7 cellular contexts compared by ENCODE assay signal in the genomic region with DNA sequence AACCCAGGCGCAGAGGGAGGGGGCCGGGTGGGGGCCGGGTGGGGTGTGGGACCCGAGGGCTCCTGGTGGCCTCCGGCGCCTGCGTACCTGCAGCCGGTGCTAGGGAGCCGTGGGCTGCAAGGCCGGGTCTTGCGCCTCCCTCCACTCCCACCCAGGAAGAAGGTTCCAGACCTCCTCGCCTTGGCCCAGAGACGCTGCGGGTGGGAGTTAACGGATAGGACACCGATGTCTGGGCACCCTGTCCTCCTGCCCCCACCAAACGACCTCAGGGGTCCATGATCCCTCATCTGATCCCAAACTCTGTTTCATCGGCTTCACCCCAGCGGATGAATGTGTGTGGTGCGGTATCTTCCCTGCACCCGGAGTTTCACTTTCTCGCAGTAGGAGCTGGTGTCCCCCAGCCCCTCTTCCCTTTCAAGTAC. TPM values are rescaled to one million over a fixed set of nuclear protein-coding genes. Genes with fewer than 3 reads are reported as not detected.
DNase-seq lines count a peak whose midpoint lies in the region; ATAC-seq and TF ChIP-seq lines count a peak whose summit lies in the region.

No MANE protein-coding gene starts in this region.

- H3K27ac Mint-ChIP-seq in progenitor cell of endocrine pancreas: no peak overlapping the region

- H3K36me3 ChIP-seq in SK-N-SH (replicated peaks in 1 of 2; ENCODE audit: control insufficient read depth in 1 of 2, insufficient read depth in 2 of 2, low read length in 1 of 2): no peaks in the 10 kb centered on the region

- H3K4me1 Mint-ChIP-seq in progenitor cell of endocrine pancreas (ENCODE audit: low read depth): peaks cover 14% of the 10 kb centered on the region

- H3K9me2 ChIP-seq in SK-N-SH: no peaks in the 10 kb centered on the region

- H3K79me2 ChIP-seq in SK-N-SH (ENCODE audit: insufficient read depth): no peaks in the 10 kb centered on the region

- POLR2A ChIA-PET in SK-N-SH (lab: Yijun Ruan, JAX): no interaction called here

- TF ChIP-seq RAD21 in SK-N-SH (IDR thresholded peaks at IDR 0.05; ENCODE audit: low read length): no peak

- no peak for TF ChIP-seq EP300 in SK-N-SH (IDR thresholded peaks at IDR 0.05; ENCODE audit: borderline replicate concordance in 1 of 2, low read depth in 1 of 2, low read length in 1 of 2)

- ATAC-seq in activated CD4-positive, CD25-positive, alpha-beta regulatory T cell treated with anti-CD3 and anti-CD28 coated beads, Interleukin-2, amount 50 U/mL, for 24 hours: no peak

- H3K4me3 ChIP-seq in SK-N-SH (ENCODE audit: low read depth in 2 of 2, low read length in 1 of 2) (peak overlapping the region; percentile 47 to 63), fibroblast of villous mesenchyme (ENCODE audit: low read depth, low read length) (peak overlapping the region; percentile 85)

- 5% methylated on average over 5 of the region's 22 CpGs for WGBS in SK-N-SH (ENCODE audit: low lambda C conversion rate)

- H3K27me3 Mint-ChIP-seq in progenitor cell of endocrine pancreas: peaks cover 85% of the 10 kb centered on the region

- H4K20me1 ChIP-seq in SK-N-SH (ENCODE audit: insufficient read depth): peaks cover 12% of the 10 kb centered on the region; the same call in 1 of the 2 replicates

- H3K27me3 ChIP-seq in SK-N-SH (ENCODE audit: insufficient read depth): peaks cover 77% of the 10 kb centered on the region

- DNase-seq in H4 (ENCODE audit: low spot score): peak; percentile 38
- DNase-seq in SK-N-SH: no peak
- DNase-seq in fibroblast of villous mesenchyme (ENCODE audit: low read depth): peak; percentile 51
- DNase-seq in progenitor cell of endocrine pancreas (ENCODE audit: low spot score, unreplicated experiment): no peak
- DNase-seq in NCI-H748 treated with DMSO at 0.1 percent for 48 hours (lab: John Stamatoyannopoulos, UW): no peak
- no peak for DNase-seq in KG1 (lab: John Stamatoyannopoulos, UW)

- H3K9me3 ChIP-seq in SK-N-SH: no peaks in the 10 kb centered on the region

- peaks cover 0 to 8% of the 10 kb centered on the region in 2 experiments; a peak in 1 of 4 replicates for H3K4me1 ChIP-seq in SK-N-SH (ENCODE audit: control insufficient read depth in 1 of 2, insufficient read depth in 2 of 2, low read depth in 1 of 2, low read length in 1 of 2)

- H2AFZ ChIP-seq in SK-N-SH (ENCODE audit: low read depth): peak overlapping the region; percentile 72; the same call in 1 of the 2 replicates

- no peaks in the 10 kb centered on the region for H3K9me3 Mint-ChIP-seq in progenitor cell of endocrine pancreas (ENCODE audit: low read depth)

- H3K9ac ChIP-seq in SK-N-SH: no peak overlapping the region

- H3K4me2 ChIP-seq in SK-N-SH: peak overlapping the region; percentile 81

- H3K36me3 Mint-ChIP-seq in progenitor cell of endocrine pancreas (ENCODE audit: insufficient read depth): no peaks in the 10 kb centered on the region

- peak overlapping the region; percentile 70 for H3K4me3 Mint-ChIP-seq in progenitor cell of endocrine pancreas (ENCODE audit: low read depth)

- CTCF ChIA-PET in SK-N-SH (lab: Yijun Ruan, JAX): interaction anchor here (0.6 kb wide), 1 partner anchor 340 kb away, joined by 3 read pairs; no protein-coding TSS in a partner anchor

- H3F3A ChIP-seq in SK-N-SH (replicated peaks; ENCODE audit: insufficient read depth): no peaks in the 10 kb centered on the region

- no peak for TF ChIP-seq CTCF in SK-N-SH (IDR thresholded peaks at IDR 0.05)
- TF ChIP-seq CTCF in fibroblast of villous mesenchyme (IDR thresholded peaks at IDR 0.05; ENCODE audit: insufficient read depth, low read depth, low read length): peak; percentile 21
- no peak for TF ChIP-seq CTCF in progenitor cell of endocrine pancreas (IDR thresholded peaks at IDR 0.05; ENCODE audit: unreplicated experiment)

- no peak overlapping the region for H3K27ac ChIP-seq in SK-N-SH (ENCODE audit: low read depth in 2 of 2, low read length in 1 of 2)

TF ChIP-seq in SK-N-SH, 30 proteins besides CTCF, POLR2A, EP300 and RAD21:
- no peak for TF ChIP-seq MEF2A (IDR thresholded peaks at IDR 0.05; ENCODE audit: borderline replicate concordance, low read depth)
- no peak for TF ChIP-seq USF1 (IDR thresholded peaks at IDR 0.05; ENCODE audit: borderline replicate concordance, low read depth)
- TF ChIP-seq NRF1 (IDR thresholded peaks at IDR 0.05; ENCODE audit: low read depth, low read length): no peak
- no peak for TF ChIP-seq SIN3A (IDR thresholded peaks at IDR 0.05; ENCODE audit: borderline replicate concordance, low read depth, low read length)
- no peak for TF ChIP-seq NFIC (IDR thresholded peaks at IDR 0.05; ENCODE audit: borderline replicate concordance)
- TF ChIP-seq JUND (IDR thresholded peaks at IDR 0.05): no peak
- no peak for TF ChIP-seq GABPA (IDR thresholded peaks at IDR 0.05; ENCODE audit: low read depth)
- no peak for TF ChIP-seq FOSL2 (IDR thresholded peaks at IDR 0.05; ENCODE audit: borderline replicate concordance, low read depth)

RNA-seq across cellular contexts. Expression of gene MSX1, which starts 0.9 kb away (rescaled TPM):
- 10.0 and 13.0 TPM in 2 replicates for total RNA-seq in H4 (2014; rRNA removed; shearing (Covaris generic))
- polyA plus RNA-seq in SK-N-SH (2012; rRNA removed): 1.5 and 2.1 TPM in 2 replicates
- 0.97 and 1.7 TPM in 2 replicates for polyA plus RNA-seq in SK-N-SH (2012; cell fraction: cytosol; rRNA removed)
- polyA plus RNA-seq in SK-N-SH (2012; cell fraction: nucleus; rRNA removed): 0.99 and 1.4 TPM in 2 replicates
- 3.2 and 4.3 TPM in 2 replicates for total RNA-seq in fibroblast of villous mesenchyme
- 2.9 and 5.0 TPM in 2 replicates for total RNA-seq in progenitor cell of endocrine pancreas

Comparison
In these comparisons a context has a peak if more than half of its experiments do, and no peak if none do; other contexts are left out.
1. DNase-seq: peak in H4 (single experiment) and fibroblast of villous mesenchyme (single experiment); none in SK-N-SH (single experiment), progenitor cell of endocrine pancreas (single experiment), NCI-H748 treated with DMSO at 0.1 percent for 48 hours (single experiment) and KG1 (single experiment).